8 cellular contexts compared by ENCODE assay signal in the genomic region with DNA sequence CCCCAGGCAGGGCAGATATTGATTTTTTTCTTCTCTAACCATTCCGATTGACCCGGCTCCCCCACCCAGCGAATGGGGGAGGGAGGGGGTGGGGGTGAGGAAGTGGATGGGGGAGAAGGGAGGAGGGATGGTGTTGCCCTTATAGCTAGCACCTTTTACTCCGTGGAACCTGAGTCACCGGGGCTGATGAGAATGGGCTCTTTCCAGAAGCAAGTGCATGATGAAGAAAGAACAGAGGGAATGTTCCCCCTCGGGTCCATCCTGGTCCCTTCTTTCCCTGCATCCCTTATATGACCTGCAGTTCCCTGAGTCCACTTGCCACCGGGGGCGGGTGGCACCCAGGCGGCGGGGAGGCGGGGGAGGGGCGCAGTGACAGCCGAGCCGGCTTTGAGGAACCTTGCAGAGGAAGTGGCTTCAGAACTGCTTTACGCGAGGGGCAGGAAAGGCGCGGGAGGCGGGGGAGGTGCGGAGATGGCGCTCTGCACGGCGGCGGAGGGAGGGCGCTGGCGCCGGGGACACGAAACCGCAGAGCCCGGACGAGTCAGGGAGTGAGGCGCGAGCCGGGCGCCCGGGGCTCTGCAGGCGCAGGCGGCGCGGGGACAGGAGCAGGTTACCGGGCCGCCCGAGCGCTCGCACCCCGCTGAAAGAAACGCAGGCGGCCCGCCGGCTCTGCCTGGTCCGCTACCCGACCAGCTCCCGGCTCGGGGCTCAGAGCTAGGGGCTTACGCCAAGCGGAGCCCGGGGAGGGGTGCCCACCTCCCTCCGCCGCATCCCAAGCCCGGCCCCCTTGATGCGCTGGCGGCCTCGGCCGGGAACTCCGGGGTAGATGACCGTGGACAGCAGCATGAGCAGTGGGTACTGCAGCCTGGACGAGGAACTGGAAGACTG. TPM values are rescaled to one million over a fixed set of nuclear protein-coding genes. Genes with fewer than 3 reads are reported as not detected.
DNase-seq lines count a peak whose midpoint lies in the region; ATAC-seq and TF ChIP-seq lines count a peak whose summit lies in the region.

No MANE protein-coding gene starts in this region.

- BruUV-seq in Calu3 (replicated peaks; lab: Mats Ljungman, UMichigan) = no TSS peak

- peak overlapping the region; percentile 72 for H3K4me3 Mint-ChIP-seq in Calu3 (ENCODE audit: low read depth, unreplicated experiment)

- H3K27ac ChIP-seq in heart right ventricle (peak overlapping the region; percentile 6 to 100 (median 66)), upper lobe of right lung (peak overlapping the region; percentile 88)

- H3K9me3 ChIP-seq in heart right ventricle (no peaks in the 10 kb centered on the region), upper lobe of right lung (no peaks in the 10 kb centered on the region)

- DNase-seq in Calu3 = peak; percentile 75
- DNase-seq in Kasumi-1 (lab: John Stamatoyannopoulos, UW) = peak; percentile 72 to 92
- DNase-seq in SKM-1 (lab: John Stamatoyannopoulos, UW; ENCODE audit: unreplicated experiment) = peak; percentile 98
- peak; percentile 81 to 90 for DNase-seq in activated naive CD4-positive, alpha-beta T cell treated with anti-CD3 and anti-CD28 coated beads, Interleukin-2, amount 50 U/mL, for 72 hours (ENCODE audit: low spot score in 2 of 2)
- peak; percentile 83 to 85 for DNase-seq in heart right ventricle
- peak; percentile 54 to 96 (median 77) for DNase-seq in posterior cingulate gyrus
- DNase-seq in upper lobe of right lung = peak; percentile 96

- H3K9me3 Mint-ChIP-seq in Calu3 (ENCODE audit: low read depth, unreplicated experiment) = no peaks in the 10 kb centered on the region
- peaks cover 0 to 5% of the 10 kb centered on the region in 2 donors for H3K9me3 Mint-ChIP-seq in activated naive CD4-positive, alpha-beta T cell treated with anti-CD3 and anti-CD28 coated beads, Interleukin-2, amount 50 U/mL, for 72 hours

- H3K27me3 Mint-ChIP-seq in Calu3 (ENCODE audit: unreplicated experiment) = peaks cover 21% of the 10 kb centered on the region

- H3K4me3 ChIP-seq in heart right ventricle = peak overlapping the region; percentile 22 to 78 (median 66)
- H3K4me3 ChIP-seq in upper lobe of right lung = peak overlapping the region; percentile 63

- CTCF ChIA-PET in Calu3 (lab: Charles Lee) = interaction anchor here (1.0 kb wide), 2 partner anchors 12 to 22 kb away, joined by 3 to 4 read pairs; no protein-coding TSS in a partner anchor

- TF ChIP-seq CTCF in Calu3 (IDR thresholded peaks at IDR 0.05; ENCODE audit: unreplicated experiment) (no peak), heart right ventricle (IDR thresholded peaks at IDR 0.05) (peak in 2 of 9 donors; percentile 20 to 27), upper lobe of right lung (IDR thresholded peaks at IDR 0.05) (peak; percentile 11)

- H3K36me3 ChIP-seq in heart right ventricle = peaks cover 0 to 17% (median 0%) of the 10 kb centered on the region in 9 donors
- H3K36me3 ChIP-seq in upper lobe of right lung = no peaks in the 10 kb centered on the region

- ATAC-seq in GM21576 (IDR thresholded peaks at IDR 0.05; ENCODE audit: unreplicated experiment) = peak; percentile 44
- peak; percentile 45 to 56 for ATAC-seq in activated naive CD4-positive, alpha-beta T cell treated with anti-CD3 and anti-CD28 coated beads, Interleukin-2, amount 50 U/mL, for 72 hours
- peak; percentile 72 to 90 (median 74) for ATAC-seq in heart right ventricle
- ATAC-seq in upper lobe of right lung = peak; percentile 91

- H3K4me1 ChIP-seq in heart right ventricle (peaks cover 12 to 68% (median 49%) of the 10 kb centered on the region in 9 donors), upper lobe of right lung (peaks cover 55% of the 10 kb centered on the region)

- H3K4me1 Mint-ChIP-seq in Calu3 (ENCODE audit: low read depth, unreplicated experiment) = peaks cover 27% of the 10 kb centered on the region

- 2 to 3% methylated on average over 56 to 67 of the region's 67 CpGs for WGBS in heart right ventricle, 2 donors

- H3K27ac Mint-ChIP-seq in Calu3 (ENCODE audit: unreplicated experiment) = no peak overlapping the region
- H3K27ac Mint-ChIP-seq in activated naive CD4-positive, alpha-beta T cell treated with anti-CD3 and anti-CD28 coated beads, Interleukin-2, amount 50 U/mL, for 72 hours = peak overlapping the region; percentile 97

- peaks cover 10% of the 10 kb centered on the region for H3K36me3 Mint-ChIP-seq in Calu3 (ENCODE audit: insufficient read depth, unreplicated experiment)
- peaks cover 46 to 60% of the 10 kb centered on the region in 2 donors for H3K36me3 Mint-ChIP-seq in activated naive CD4-positive, alpha-beta T cell treated with anti-CD3 and anti-CD28 coated beads, Interleukin-2, amount 50 U/mL, for 72 hours

- intact Hi-C loops in Calu3 (cut with micrococcal nuclease; ENCODE audit: unreplicated experiment) = no loop called here
- intact Hi-C loops in heart right ventricle (cut with DNase I) = no loop called here
- intact Hi-C loops in posterior cingulate gyrus (cut with DNase I) = loop anchor here (10.0 kb wide), 1 partner anchor 52 kb away; the partner anchor contains the start of gene RASSF5
- intact Hi-C loops in upper lobe of right lung (cut with DNase I) = no loop called here

- H3K27me3 ChIP-seq in heart right ventricle = no peaks in the 10 kb centered on the region
- H3K27me3 ChIP-seq in upper lobe of right lung = no peaks in the 10 kb centered on the region

RNA-seq across cellular contexts. Expression of gene RASSF5, which starts 49.7 kb away (rescaled TPM):
- total RNA-seq in Calu3 (2022) (6.1 and 6.5 TPM in 2 replicates), heart right ventricle (10 to 100 TPM in 3 of 10 donors, 1 to 10 TPM in 7; 5.0 to 26.0 (median 7.0) TPM), upper lobe of right lung (37.6 TPM)
- 100 to 1,000 TPM; 212 to 239 TPM for total RNA-seq in activated naive CD4-positive, alpha-beta T cell treated with anti-CD3 and anti-CD28 coated beads, Interleukin-2, amount 50 U/mL, for 72 hours
- polyA plus RNA-seq in heart right ventricle = 1 to 10 TPM in 1 of 2 donors, under 1 TPM in 1; 0.90 to 2.4 TPM

RNA-seq across cellular contexts. Expression of gene EIF2D, which starts 55.3 kb away (rescaled TPM):
- total RNA-seq in Calu3 (2022) = 41.8 and 45.1 TPM in 2 replicates
- total RNA-seq in activated naive CD4-positive, alpha-beta T cell treated with anti-CD3 and anti-CD28 coated beads, Interleukin-2, amount 50 U/mL, for 72 hours = 100 to 1,000 TPM in 1 of 2 donors, 10 to 100 TPM in 1; 87.1 to 111 TPM
- total RNA-seq in heart right ventricle = 10 to 100 TPM; 26.1 to 32.2 (median 29.5) TPM
- 10 to 100 TPM; 16.8 to 35.6 TPM for polyA plus RNA-seq in heart right ventricle
- 49.8 TPM for total RNA-seq in upper lobe of right lung

Comparison
In these comparisons a context has a peak if more than half of its experiments do, and no peak if none do; other contexts are left out.
1. Peak in every context shown above with its lines: DNase-seq, ATAC-seq, H3K4me3 ChIP-seq and H3K27ac ChIP-seq.